ENCODE assay signal across 23 cellular contexts in the genomic region with DNA sequence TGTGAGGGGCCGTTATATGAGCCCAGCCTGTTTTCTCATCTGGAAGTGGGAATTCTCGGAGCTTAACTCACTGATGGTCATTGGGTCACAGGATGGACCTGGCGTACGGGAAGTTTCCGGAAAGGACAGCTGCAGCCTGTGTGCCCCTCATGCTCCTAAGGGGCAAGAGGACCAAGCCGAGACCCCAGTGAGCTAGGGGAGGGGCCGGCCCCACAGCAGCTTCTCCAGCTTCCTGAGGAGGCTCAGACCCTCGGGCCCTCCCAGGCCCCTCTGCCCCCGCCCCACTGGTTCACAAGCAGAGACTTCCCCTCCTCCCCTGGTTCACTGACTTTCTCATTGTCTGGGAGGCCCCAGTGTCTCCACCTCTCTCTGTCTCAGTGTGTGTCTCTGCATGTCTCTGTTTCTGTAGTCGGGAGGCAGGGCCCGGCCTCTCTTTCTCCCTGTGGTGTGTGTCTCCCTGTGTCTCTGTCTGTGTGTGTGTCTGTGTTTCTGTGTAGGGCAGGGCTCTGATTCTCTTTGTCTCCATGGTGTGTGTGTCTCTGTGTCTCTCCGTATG. TPM values are rescaled to one million over a fixed set of nuclear protein-coding genes. Genes with fewer than 3 reads are reported as not detected.
"Had no signal": no experiment of that assay in that cellular context is flagged by ENCODE, and none has a peak within 500 bp of the region (broad histone marks: within the 10 kb centered on the region; RNA-seq: fewer than 3 reads in every experiment).

No MANE protein-coding gene starts in this region.

- H3K4me3 Mint-ChIP-seq: endodermal cell; mesothelial cell of epicardium; natural killer cell; stimulated activated memory B cell treated with anti-CD40 and anti-IgM and Interleukin-4, amounts not matched to agents 10 μg/mL and 1 μg/mL and 100 μg/mL, for 72 hours; stimulated activated naive CD8-positive, alpha-beta T cell treated with anti-CD3 and anti-CD28 coated beads, Interleukin-15, amount 100 ng/mL, for 72 hours had no signal

- H3K9me3 ChIP-seq: colonic mucosa, spleen, thoracic aorta, transverse colon had no signal

- H3K79me2 ChIP-seq: hepatocyte had no signal

- H3K4me1 Mint-ChIP-seq: endodermal cell; mesothelial cell of epicardium; stimulated activated memory B cell treated with anti-CD40 and anti-IgM and Interleukin-4, amounts not matched to agents 10 μg/mL and 1 μg/mL and 100 μg/mL, for 72 hours; stimulated activated naive CD8-positive, alpha-beta T cell treated with anti-CD3 and anti-CD28 coated beads, Interleukin-15, amount 100 ng/mL, for 72 hours had no signal

- H3K4me3 ChIP-seq: colonic mucosa, hepatocyte, spleen, thoracic aorta, transverse colon had no signal

- H3K9me3 Mint-ChIP-seq: endodermal cell; mesothelial cell of epicardium; natural killer cell; stimulated activated naive CD8-positive, alpha-beta T cell treated with anti-CD3 and anti-CD28 coated beads, Interleukin-15, amount 100 ng/mL, for 72 hours had no signal

- H3K27ac Mint-ChIP-seq: endodermal cell; mesothelial cell of epicardium; natural killer cell; stimulated activated memory B cell treated with anti-CD40 and anti-IgM and Interleukin-4, amounts not matched to agents 10 μg/mL and 1 μg/mL and 100 μg/mL, for 72 hours had no signal

- H3K36me3 Mint-ChIP-seq: mesothelial cell of epicardium; natural killer cell; stimulated activated memory B cell treated with anti-CD40 and anti-IgM and Interleukin-4, amounts not matched to agents 10 μg/mL and 1 μg/mL and 100 μg/mL, for 72 hours had no signal

- H3K27ac ChIP-seq: colonic mucosa, foreskin keratinocyte, hepatocyte, spleen, thoracic aorta, transverse colon had no signal

- H2AFZ ChIP-seq: hepatocyte had no signal

- H3K36me3 ChIP-seq: colonic mucosa, spleen, thoracic aorta, transverse colon had no signal

- ATAC-seq: foreskin keratinocyte; left lobe of liver; natural killer cell; sciatic nerve; stimulated activated memory B cell treated with anti-CD40 and anti-IgM and Interleukin-4, amounts not matched to agents 10 μg/mL and 1 μg/mL and 100 μg/mL, for 72 hours; stimulated activated naive CD8-positive, alpha-beta T cell treated with anti-CD3 and anti-CD28 coated beads, Interleukin-15, amount 100 ng/mL, for 72 hours had no signal

- H3K4me2 ChIP-seq: hepatocyte had no signal

- H3K4me1 ChIP-seq: colonic mucosa, foreskin keratinocyte, spleen, transverse colon had no signal

- H3K27me3 ChIP-seq: colonic mucosa had no signal

- DNase-seq: cerebellar nuclear complex; colonic mucosa; effector CD4-positive, alpha-beta T cell; endodermal cell; erythroblast; foreskin keratinocyte; kidney glomerular epithelial cell; natural killer cell; spleen; stimulated activated CD4-positive, alpha-beta T cell treated with anti-CD3 and anti-CD28 coated beads, Interleukin-15, amount 100 ng/mL, for 24 hours; stimulated activated CD4-positive, alpha-beta T cell treated with anti-CD3 and anti-CD28 coated beads, Interleukin-1b, Interleukin-23, amount 100 ng/mL, for 48 hours; stimulated activated CD4-positive, alpha-beta T cell treated with anti-CD3 and anti-CD28 coated beads, Interleukin-4, amount 100 ng/mL, for 24 hours; stimulated activated naive CD8-positive, alpha-beta T cell treated with anti-CD3 and anti-CD28 coated beads, Interleukin-15, amount 100 ng/mL, for 72 hours; transverse colon had no signal

RNA-seq across cellular contexts. Expression of a gene that starts 32.3 kb away (rescaled TPM):
- total RNA-seq: endothelial cell of umbilical vein, left lobe of liver, natural killer cell, pulmonary artery endothelial cell, sciatic nerve, skeletal muscle tissue, thoracic aorta had no signal
- polyA plus RNA-seq: hepatocyte had no signal

RNA-seq across cellular contexts. Expression of a gene that starts 37.6 kb away (rescaled TPM):
- total RNA-seq: foreskin keratinocyte, natural killer cell, pulmonary artery endothelial cell had no signal
- polyA plus RNA-seq: foreskin keratinocyte had no signal
